In the genomic region with DNA sequence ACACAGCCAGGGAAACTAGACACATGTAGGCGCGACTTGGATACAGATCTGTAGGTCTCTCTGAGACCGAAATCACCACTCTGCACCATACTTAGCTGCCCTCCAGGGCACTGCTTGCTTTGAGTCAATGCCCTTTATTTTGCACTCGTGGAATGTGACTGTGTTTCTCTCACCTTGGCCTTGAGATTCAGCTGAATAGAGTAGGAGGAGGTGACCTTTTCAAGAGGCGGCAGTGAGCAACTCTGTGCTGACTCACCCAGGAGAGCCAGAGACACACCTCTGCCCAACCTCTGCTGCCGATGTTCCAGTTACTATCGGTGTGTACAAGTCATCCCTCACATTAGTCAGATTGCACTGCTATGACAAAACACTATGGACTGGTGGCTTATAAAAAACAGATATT, we compare ENCODE assay signal across 13 cellular contexts.
DNase-seq lines count a peak whose midpoint lies in the region; ATAC-seq and TF ChIP-seq lines count a peak whose summit lies in the region.
"Had no signal": no experiment of that assay in that cellular context is flagged by ENCODE, and none has a peak within 500 bp of the region (broad histone marks: within the 10 kb centered on the region; RNA-seq: fewer than 3 reads in every experiment).

No MANE protein-coding gene starts in this region.

- H3K4me3 ChIP-seq in GM23338, result no peak overlapping the region
- H3K4me3 ChIP-seq: K562 had no signal

- H3K36me3 ChIP-seq in GM23338 (ENCODE audit: insufficient read depth), result no peaks in the 10 kb centered on the region

- H3K4me2 ChIP-seq in GM23338, result no peak overlapping the region

- DNase-seq in ELF-1 (ENCODE audit: low read depth, low spot score) (peak; percentile 7), nephron progenitor cell (no peak), posterior cingulate gyrus (no peak), GM23338 (ENCODE audit: low spot score) (no peak)
- DNase-seq in activated CD4-positive, alpha-beta T cell treated with anti-CD3 and anti-CD28 coated beads, Interleukin-2, amount 50 U/mL, for 48 hours, result peak; percentile 73 to 79
- DNase-seq in activated naive CD8-positive, alpha-beta T cell treated with anti-CD3 and anti-CD28 coated beads, Interleukin-2, amount 50 U/mL, for 16 hours (ENCODE audit: low read depth, low spot score), result peak; percentile 24
- DNase-seq in stimulated activated CD4-positive, alpha-beta T cell treated with anti-CD3 and anti-CD28 coated beads, Interleukin-2, amount 100 ng/mL, for 24 hours, result peak; percentile 71 to 72
- DNase-seq: naive B cell, NCI-H446 treated with DMSO at 0.1 percent for 48 hours had no signal

- H3K36me3 Mint-ChIP-seq in nephron progenitor cell (ENCODE audit: low read depth), result no peaks in the 10 kb centered on the region
- no peaks in the 10 kb centered on the region for H3K36me3 Mint-ChIP-seq in GM23338 (ENCODE audit: low read depth)
- H3K36me3 Mint-ChIP-seq: naive B cell; stimulated activated memory B cell treated with anti-CD40 and anti-IgM and Interleukin-4, amounts not matched to agents 10 μg/mL and 1 μg/mL and 100 μg/mL, for 72 hours had no signal

- H3K27ac Mint-ChIP-seq in nephron progenitor cell (no peak overlapping the region), GM23338 (no peak overlapping the region)
- H3K27ac Mint-ChIP-seq: dendritic cell treated with granulocyte-macrophage colony-stimulating factor and Interleukin-4, amounts not matched to agents 40 ng/mL and 50 ng/mL, for 4 days; naive B cell; stimulated activated memory B cell treated with anti-CD40 and anti-IgM and Interleukin-4, amounts not matched to agents 10 μg/mL and 1 μg/mL and 100 μg/mL, for 72 hours had no signal

- H3K27me3 Mint-ChIP-seq in nephron progenitor cell (ENCODE audit: low read depth, poor library complexity), result peaks cover 41% of the 10 kb centered on the region
- peaks cover 10% of the 10 kb centered on the region for H3K27me3 Mint-ChIP-seq in GM23338 (ENCODE audit: insufficient read depth, low read depth, poor library complexity)
- H3K27me3 Mint-ChIP-seq: stimulated activated memory B cell treated with anti-CD40 and anti-IgM and Interleukin-4, amounts not matched to agents 10 μg/mL and 1 μg/mL and 100 μg/mL, for 72 hours had no signal

- TF ChIP-seq CTCF in nephron progenitor cell (IDR thresholded peaks at IDR 0.05), result no peak
- no peak for TF ChIP-seq CTCF in GM23338 (conservative IDR thresholded peaks at IDR 0.05; ENCODE audit: low read depth in 2 of 2)

- no peak overlapping the region for H3K4me3 Mint-ChIP-seq in nephron progenitor cell
- no peak overlapping the region for H3K4me3 Mint-ChIP-seq in GM23338
- H3K4me3 Mint-ChIP-seq: dendritic cell treated with granulocyte-macrophage colony-stimulating factor and Interleukin-4, amounts not matched to agents 40 ng/mL and 50 ng/mL, for 4 days; naive B cell; stimulated activated memory B cell treated with anti-CD40 and anti-IgM and Interleukin-4, amounts not matched to agents 10 μg/mL and 1 μg/mL and 100 μg/mL, for 72 hours had no signal

- intact Hi-C loops in posterior cingulate gyrus (cut with DNase I), result no loop called here

- no peak overlapping the region for H2AFZ ChIP-seq in GM23338

- peaks cover 44% of the 10 kb centered on the region for H3K4me1 ChIP-seq in GM23338 (ENCODE audit: insufficient read depth)

- H3K79me2 ChIP-seq in GM23338 (replicated peaks; ENCODE audit: insufficient read depth), result no peaks in the 10 kb centered on the region

- no peaks in the 10 kb centered on the region for H3K9me3 Mint-ChIP-seq in nephron progenitor cell
- H3K9me3 Mint-ChIP-seq in GM23338, result no peaks in the 10 kb centered on the region
- H3K9me3 Mint-ChIP-seq: dendritic cell treated with granulocyte-macrophage colony-stimulating factor and Interleukin-4, amounts not matched to agents 40 ng/mL and 50 ng/mL, for 4 days; naive B cell; stimulated activated memory B cell treated with anti-CD40 and anti-IgM and Interleukin-4, amounts not matched to agents 10 μg/mL and 1 μg/mL and 100 μg/mL, for 72 hours had no signal

- H3K27me3 ChIP-seq in GM23338 (ENCODE audit: insufficient read depth), result no peaks in the 10 kb centered on the region; the same call in 1 of the 2 replicates

- H4K20me1 ChIP-seq in GM23338 (replicated peaks; ENCODE audit: insufficient read depth), result no peaks in the 10 kb centered on the region

- H3K27ac ChIP-seq in GM23338 (ENCODE audit: low read depth), result no peak overlapping the region

- H3K9me2 ChIP-seq in GM23338 (ENCODE audit: insufficient read depth), result peaks cover 10% of the 10 kb centered on the region; the same call in 1 of the 2 replicates

- H3F3A ChIP-seq in GM23338 (replicated peaks; ENCODE audit: low read depth), result no peaks in the 10 kb centered on the region

- no peak for ATAC-seq in GM23338
- ATAC-seq in HG02885 (IDR thresholded peaks at IDR 0.05; ENCODE audit: poor library complexity, unreplicated experiment), result no peak
- ATAC-seq: K562; stimulated activated memory B cell treated with anti-CD40 and anti-IgM and Interleukin-4, amounts not matched to agents 10 μg/mL and 1 μg/mL and 100 μg/mL, for 72 hours had no signal

- H3K4me1 Mint-ChIP-seq in nephron progenitor cell (peaks cover 13% of the 10 kb centered on the region), GM23338 (peaks cover 43% of the 10 kb centered on the region)
- H3K4me1 Mint-ChIP-seq: stimulated activated memory B cell treated with anti-CD40 and anti-IgM and Interleukin-4, amounts not matched to agents 10 μg/mL and 1 μg/mL and 100 μg/mL, for 72 hours had no signal

TF ChIP-seq in GM23338, 12 proteins besides CTCF, POLR2A, EP300 and RAD21:
- TF ChIP-seq JUNB (IDR thresholded peaks at IDR 0.05; ENCODE audit: unreplicated experiment) (no peak), EZH2phosphoT487 (IDR thresholded peaks at IDR 0.05; ENCODE audit: unreplicated experiment) (no peak), STAT1 (IDR thresholded peaks at IDR 0.05; ENCODE audit: unreplicated experiment) (no peak), POLR2AphosphoS5 (IDR thresholded peaks at IDR 0.05; ENCODE audit: low read depth) (no peak)
- TF ChIP-seq, protein P1, sequence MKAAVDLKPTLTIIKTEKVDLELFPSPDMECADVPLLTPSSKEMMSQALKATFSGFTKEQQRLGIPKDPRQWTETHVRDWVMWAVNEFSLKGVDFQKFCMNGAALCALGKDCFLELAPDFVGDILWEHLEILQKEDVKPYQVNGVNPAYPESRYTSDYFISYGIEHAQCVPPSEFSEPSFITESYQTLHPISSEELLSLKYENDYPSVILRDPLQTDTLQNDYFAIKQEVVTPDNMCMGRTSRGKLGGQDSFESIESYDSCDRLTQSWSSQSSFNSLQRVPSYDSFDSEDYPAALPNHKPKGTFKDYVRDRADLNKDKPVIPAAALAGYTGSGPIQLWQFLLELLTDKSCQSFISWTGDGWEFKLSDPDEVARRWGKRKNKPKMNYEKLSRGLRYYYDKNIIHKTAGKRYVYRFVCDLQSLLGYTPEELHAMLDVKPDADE (IDR thresholded peaks at IDR 0.05), result no peak

Comparison
In these comparisons a context has a peak if more than half of its experiments do, and no peak if none do; other contexts are left out.
1. DNase-seq: peak in ELF-1 (single experiment), activated CD4-positive, alpha-beta T cell treated with anti-CD3 and anti-CD28 coated beads, Interleukin-2, amount 50 U/mL, for 48 hours (2 of 2), activated naive CD8-positive, alpha-beta T cell treated with anti-CD3 and anti-CD28 coated beads, Interleukin-2, amount 50 U/mL, for 16 hours (single experiment) and stimulated activated CD4-positive, alpha-beta T cell treated with anti-CD3 and anti-CD28 coated beads, Interleukin-2, amount 100 ng/mL, for 24 hours (2 of 2); none in nephron progenitor cell (single experiment), posterior cingulate gyrus (0 of 10) and GM23338 (single experiment).